Comparison of ENCODE assay signal across 1 cellular context in genomic region chr20:452021-452420, GRCh38.
A peak's percentile ranks its signal among the peaks of the same experiment; 100 is the strongest.
TF ChIP-seq lines count a peak whose summit lies in the region.

No MANE protein-coding gene starts in this region.

TF ChIP-seq in HepG2, 621 proteins besides CTCF, POLR2A, EP300 and RAD21:
- TF ChIP-seq ZBTB33 (CRISPR knock-in tag; IDR thresholded peaks at IDR 0.05) (0 out of 2 replicates have a peak, but pooled peaks have one; percentile 43), EED (CRISPR knock-in tag; IDR thresholded peaks at IDR 0.05) (0 out of 2 replicates have a peak, but pooled peaks have one; percentile 25), ZNF737 (CRISPR knock-in tag; IDR thresholded peaks at IDR 0.05; ENCODE audit: borderline replicate concordance) (0 out of 2 replicates have a peak, but pooled peaks have one; percentile 22)
